8 cellular contexts compared by ENCODE assay signal in genomic region chr11:61891331-61892084, GRCh38. TPM values are rescaled to one million over a fixed set of nuclear protein-coding genes. Genes with fewer than 3 reads are reported as not detected.
A peak's percentile ranks its signal among the peaks of the same experiment; 100 is the strongest.
DNase-seq lines count a peak whose midpoint lies in the region; ATAC-seq and TF ChIP-seq lines count a peak whose summit lies in the region.

Gene FADS3, minus strand, starts transcription at chr11:61891545. Its CDS starts 164 bp downstream, at chr11:61891381.

- peak within 1 kb of the TSS; percentile 76 for H3K4me3 Mint-ChIP-seq in activated CD4-positive, alpha-beta memory T cell treated with anti-CD3 and anti-CD28 coated beads, Interleukin-2, amount 10 ng/mL, durations not matched to agents 7 days and 5 days

- POLR2A ChIA-PET in activated CD4-positive, alpha-beta memory T cell treated with anti-CD3 and anti-CD28 coated beads, Interleukin-2, amount 10 ng/mL, durations not matched to agents 7 days and 5 days (lab: Charles Lee), result interaction anchor here (1.0 to 1.2 kb wide), 4 partner anchors 76 to 99 kb away, joined by 3 to 5 read pairs (median 4); partner anchors contain the start of genes FEN1, FTH1 and TMEM258

- peaks cover 3 to 12% (median 11%) of the 10 kb centered on the region in 4 donors for H3K4me1 ChIP-seq in liver (ENCODE audit: control insufficient read depth in 4 of 4, insufficient read depth in 4 of 4, low read length in 3 of 4)

- no peaks in the 10 kb centered on the region for H3K9me3 Mint-ChIP-seq in activated CD4-positive, alpha-beta memory T cell treated with anti-CD3 and anti-CD28 coated beads, Interleukin-2, amount 10 ng/mL, durations not matched to agents 7 days and 5 days

- CTCF ChIA-PET in activated CD4-positive, alpha-beta memory T cell treated with anti-CD3 and anti-CD28 coated beads, Interleukin-2, amount 10 ng/mL, durations not matched to agents 7 days and 5 days (lab: Charles Lee), result interaction anchor here (1.0 to 2.7 kb wide), 3 partner anchors 8 to 190 kb away, joined by 3 to 14 read pairs (median 9); no protein-coding TSS in a partner anchor

- H3K27me3 Mint-ChIP-seq in activated CD4-positive, alpha-beta memory T cell treated with anti-CD3 and anti-CD28 coated beads, Interleukin-2, amount 10 ng/mL, durations not matched to agents 7 days and 5 days, result peaks cover 3% of the 10 kb centered on the region

- no peak within 1 kb of the TSS for H3K27ac Mint-ChIP-seq in activated CD4-positive, alpha-beta memory T cell treated with anti-CD3 and anti-CD28 coated beads, Interleukin-2, amount 10 ng/mL, durations not matched to agents 7 days and 5 days

- TF ChIP-seq CTCF in liver (IDR thresholded peaks at IDR 0.05; ENCODE audit: low read depth, low read length, missing input control), result no peak

- H3K4me3 ChIP-seq in liver (ENCODE audit: low read depth in 1 of 3, low read length in 3 of 3), result peak within 1 kb of the TSS; percentile 38 to 89 (median 89)

- H3K27me3 ChIP-seq in liver (ENCODE audit: control insufficient read depth in 4 of 4, insufficient read depth in 4 of 4, low read length in 3 of 4), result no peaks in the 10 kb centered on the region

- peak within 1 kb of the TSS in 1 of 2 donors; percentile 32 for H3K9ac ChIP-seq in liver (ENCODE audit: low read depth in 1 of 2, low read length in 2 of 2)

- DNase-seq in 8988T (peak; percentile 96), NCI-H510A treated with DMSO at 0.1 percent for 48 hours (lab: John Stamatoyannopoulos, UW) (peak; percentile 92), ecto neural progenitor cell (ENCODE audit: low spot score) (peak; percentile 90)
- peak; percentile 57 for DNase-seq in activated CD4-positive, alpha-beta memory T cell treated with anti-CD3 and anti-CD28 coated beads, Interleukin-2, amount 10 ng/mL, durations not matched to agents 7 days and 5 days
- peak; percentile 55 for DNase-seq in stimulated activated CD4-positive, alpha-beta T cell treated with anti-CD3 and anti-CD28 coated beads, Interleukin-4, amount 100 ng/mL, for 24 hours

- peak in 1 of 2 donors; percentile 10 for TF ChIP-seq RAD21 in liver (IDR thresholded peaks at IDR 0.05)

- no peaks in the 10 kb centered on the region for H3K9me3 ChIP-seq in liver (ENCODE audit: control insufficient read depth in 4 of 4, low read length in 3 of 4)

- no peaks in the 10 kb centered on the region for H3K36me3 ChIP-seq in liver (ENCODE audit: control insufficient read depth in 4 of 4, insufficient read depth in 3 of 4, low read depth in 1 of 4, low read length in 3 of 4)

- H3K36me3 Mint-ChIP-seq in activated CD4-positive, alpha-beta memory T cell treated with anti-CD3 and anti-CD28 coated beads, Interleukin-2, amount 10 ng/mL, durations not matched to agents 7 days and 5 days (ENCODE audit: low read depth), result no peaks in the 10 kb centered on the region

- ATAC-seq in GM18511 (IDR thresholded peaks at IDR 0.05; ENCODE audit: unreplicated experiment) (peak; percentile 72), HG03108 (IDR thresholded peaks at IDR 0.05; ENCODE audit: unreplicated experiment) (peak; percentile 59)

- WGBS in liver, result under 1% methylated on average over 96 of the region's 96 CpGs

- H3K27ac ChIP-seq in liver (ENCODE audit: low read depth in 1 of 2, low read length in 2 of 2), result peak within 1 kb of the TSS; percentile 68 to 70

- H3K4me1 Mint-ChIP-seq in activated CD4-positive, alpha-beta memory T cell treated with anti-CD3 and anti-CD28 coated beads, Interleukin-2, amount 10 ng/mL, durations not matched to agents 7 days and 5 days, result peaks cover 2% of the 10 kb centered on the region

TF ChIP-seq in liver, 16 proteins besides CTCF, POLR2A, EP300 and RAD21:
- TF ChIP-seq REST (IDR thresholded peaks at IDR 0.05) (no peak), SP1 (IDR thresholded peaks at IDR 0.05) (peak; percentile 36)

RNA-seq across cellular contexts. Expression of gene FADS3, which starts in this region (rescaled TPM):
- 1 to 10 TPM; 5.2 to 5.4 TPM for total RNA-seq in activated CD4-positive, alpha-beta memory T cell treated with anti-CD3 and anti-CD28 coated beads, Interleukin-2, amount 10 ng/mL, durations not matched to agents 7 days and 5 days
- total RNA-seq in liver, result 10 to 100 TPM in 1 of 2 donors, 1 to 10 TPM in 1; 8.3 to 13.6 TPM
- 10 to 100 TPM in 1 of 2 donors, 1 to 10 TPM in 1; 8.9 to 11.7 TPM for polyA plus RNA-seq in liver

Comparison
In these comparisons a context has a peak if more than half of its experiments do, and no peak if none do; other contexts are left out.
1. Peak in every context shown above with its lines: DNase-seq, ATAC-seq, H3K4me3 ChIP-seq and H3K27ac ChIP-seq.